In genomic region chr6:49606696-49607390, GRCh38 we compare ENCODE assay signal across 9 cellular contexts. TPM values are rescaled to one million over a fixed set of nuclear protein-coding genes. Genes with fewer than 3 reads are reported as not detected.
DNase-seq lines count a peak whose midpoint lies in the region; ATAC-seq, FAIRE-seq and TF ChIP-seq lines count a peak whose summit lies in the region.
"Had no signal": no experiment of that assay in that cellular context is flagged by ENCODE, and none has a peak within 500 bp of the region (broad histone marks: within the 10 kb centered on the region; RNA-seq: fewer than 3 reads in every experiment).

No MANE protein-coding gene starts in this region.

- SMC1A ChIA-PET in GM12878 (lab: Charles Lee; ENCODE audit: uncharacterized antibody, unreplicated experiment): interaction anchor here (0.6 to 1.7 kb wide), 5 partner anchors 72 to 222 kb away, joined by 3 to 10 read pairs (median 3); no protein-coding TSS in a partner anchor

- in situ Hi-C loops in GM12878 (cut with MboI): loop anchor here (5.0 kb wide), 1 partner anchor 80 kb away; no protein-coding TSS in a partner anchor

- no peak overlapping the region for H3K27ac ChIP-seq in GM12878 (ENCODE audit: control insufficient read depth, insufficient read depth)
- no peak overlapping the region for H3K27ac ChIP-seq in stomach

- H3K4me1 ChIP-seq in GM12878 (ENCODE audit: control insufficient read depth, insufficient read depth, low read length): no peaks in the 10 kb centered on the region
- no peaks in the 10 kb centered on the region for H3K4me1 ChIP-seq in stomach

- H3K9me3 ChIP-seq in GM12878 (replicated peaks; ENCODE audit: control insufficient read depth, insufficient read depth, low read length) (no peaks in the 10 kb centered on the region), stomach (no peaks in the 10 kb centered on the region)

- RAD21 ChIA-PET in GM12878 (lab: Charles Lee; ENCODE audit: unreplicated experiment): interaction anchor here (0.7 to 3.3 kb wide), 2 partner anchors 54 to 74 kb away, joined by 3 to 14 read pairs; no protein-coding TSS in a partner anchor

- no peak overlapping the region for H3K9ac ChIP-seq in GM12878 (ENCODE audit: control insufficient read depth, insufficient read depth, low read length)

- DNase-seq in Right ventricle myocardium superior (no peak), cardiac septum (ENCODE audit: low spot score) (no peak), HUDEP-2 (lab: John Stamatoyannopoulos, UW; ENCODE audit: unreplicated experiment in 76 of 76) (peak in 49 of 76 experiments; percentile 10 to 90 (median 71)), NCI-H82 treated with DMSO at 0.1 percent for 48 hours (lab: John Stamatoyannopoulos, UW; ENCODE audit: unreplicated experiment) (peak; percentile 85), GM12878 (ENCODE audit: low read depth, low spot score) (peak; percentile 11), iPS-NIHi7 (ENCODE audit: extremely low spot score) (peak; percentile 80), stomach (no peak)
- DNase-seq: naive B cell had no signal

- no peak overlapping the region for H3K4me2 ChIP-seq in GM12878 (ENCODE audit: control insufficient read depth, insufficient read depth)

- TF ChIP-seq POLR2A in GM12878 (IDR thresholded peaks at IDR 0.05; ENCODE audit: low read depth, low read length): no peak
- no peak for TF ChIP-seq POLR2A in stomach (IDR thresholded peaks at IDR 0.05)

- FAIRE-seq in GM12878 (lab: Jason Lieb, UNC): peak; percentile 88

- H2AFZ ChIP-seq in GM12878 (ENCODE audit: control insufficient read depth, low read depth, low read length): no peak overlapping the region

- H3K4me3 ChIP-seq in GM12878: no peak overlapping the region
- H3K4me3 ChIP-seq in stomach: no peak overlapping the region

- peak; percentile 70 for TF ChIP-seq RAD21 in GM12878 (IDR thresholded peaks at IDR 0.05; ENCODE audit: insufficient read depth, low read depth, low read length)

- CTCF ChIA-PET in GM12878 (lab: Yijun Ruan, JAX): interaction anchor here (1.0 to 9.8 kb wide), 9 partner anchors 11 to 243 kb away, joined by 3 to 98 read pairs (median 5); no protein-coding TSS in a partner anchor

- no peaks in the 10 kb centered on the region for H4K20me1 ChIP-seq in GM12878 (ENCODE audit: control insufficient read depth, insufficient read depth)

- no peaks in the 10 kb centered on the region for H3K79me2 ChIP-seq in GM12878 (ENCODE audit: control insufficient read depth, insufficient read depth, low read length)

- WGBS in GM12878 (ENCODE audit: insufficient coverage, insufficient replicate concordance, low lambda C conversion rate, missing lambda C conversion rate): 17% methylated on average over 5 of the region's 5 CpGs
- 38 to 51% (median 45%) methylated on average over 5 of the region's 5 CpGs for WGBS in stomach, 5 donors

- ATAC-seq in Right ventricle myocardium superior (ENCODE audit: poor library complexity) (peak; percentile 62), GM21723 (IDR thresholded peaks at IDR 0.05; ENCODE audit: unreplicated experiment) (peak; percentile 97), GM12878 (peak; percentile 75)

- no TSS peak for BruUV-seq in GM12878 (replicated peaks; lab: Mats Ljungman, UMichigan)

- H3K27me3 ChIP-seq in GM12878 (replicated peaks in 1 of 2; ENCODE audit: control insufficient read depth in 2 of 2, insufficient read depth in 2 of 2, low read length in 1 of 2) (no peaks in the 10 kb centered on the region), stomach (peaks cover 0 to 3% (median 0%) of the 10 kb centered on the region in 3 donors)

- TF ChIP-seq CTCF in GM12878 (IDR thresholded peaks at IDR 0.05 in 2 of 3, conservative IDR thresholded peaks at IDR 0.05 in 1 of 3; ENCODE audit: control insufficient read depth in 2 of 3, extremely low read depth in 1 of 3, insufficient read depth in 1 of 3, low read depth in 3 of 3, low read length in 3 of 3) (peak; percentile 80 to 89 (median 80)), stomach (IDR thresholded peaks at IDR 0.05) (peak in 5 of 7 experiments; percentile 69 to 76 (median 71))

- no peak for TF ChIP-seq EP300 in GM12878 (IDR thresholded peaks at IDR 0.05; ENCODE audit: borderline replicate concordance in 1 of 2, control insufficient read depth in 1 of 2, low read depth in 2 of 2, low read length in 2 of 2)
- TF ChIP-seq EP300 in stomach (IDR thresholded peaks at IDR 0.05): no peak

- H3K36me3 ChIP-seq in GM12878 (ENCODE audit: control insufficient read depth in 2 of 2, insufficient read depth in 2 of 2, low read length in 1 of 2) (no peaks in the 10 kb centered on the region), stomach (no peaks in the 10 kb centered on the region)

- POLR2A ChIA-PET in GM12878 (lab: Charles Lee): no interaction called here

- intact Hi-C loops in Right ventricle myocardium superior (cut with DNase I): no loop called here
- intact Hi-C loops in cardiac septum (cut with DNase I): loop anchor here (5.0 kb wide), 1 partner anchor 70 kb away; no protein-coding TSS in a partner anchor
- intact Hi-C loops in GM12878 (cut with micrococcal nuclease; ENCODE audit: unreplicated experiment): loop anchor here (1.0 kb wide), 1 partner anchor 75 kb away; no protein-coding TSS in a partner anchor
- intact Hi-C loops in stomach (cut with DNase I; ENCODE audit: low total_unique reads): loop anchor here (10.0 kb wide), 1 partner anchor 82 kb away; no protein-coding TSS in a partner anchor

TF ChIP-seq in GM12878, 131 proteins besides CTCF, POLR2A, EP300 and RAD21 (continues in another document):
- TF ChIP-seq NFXL1 (IDR thresholded peaks at IDR 0.05; ENCODE audit: borderline replicate concordance) (no peak), STAT1 (conservative IDR thresholded peaks at IDR 0.05) (no peak), TBL1XR1 (IDR thresholded peaks at IDR 0.05; ENCODE audit: low read depth, low read length) (no peak), ZNF24 (IDR thresholded peaks at IDR 0.05) (no peak), WRNIP1 (IDR thresholded peaks at IDR 0.05; ENCODE audit: borderline replicate concordance, low read depth, low read length) (0 out of 2 replicates have a peak, but pooled peaks have one; percentile 31)
- TF ChIP-seq, protein P1, sequence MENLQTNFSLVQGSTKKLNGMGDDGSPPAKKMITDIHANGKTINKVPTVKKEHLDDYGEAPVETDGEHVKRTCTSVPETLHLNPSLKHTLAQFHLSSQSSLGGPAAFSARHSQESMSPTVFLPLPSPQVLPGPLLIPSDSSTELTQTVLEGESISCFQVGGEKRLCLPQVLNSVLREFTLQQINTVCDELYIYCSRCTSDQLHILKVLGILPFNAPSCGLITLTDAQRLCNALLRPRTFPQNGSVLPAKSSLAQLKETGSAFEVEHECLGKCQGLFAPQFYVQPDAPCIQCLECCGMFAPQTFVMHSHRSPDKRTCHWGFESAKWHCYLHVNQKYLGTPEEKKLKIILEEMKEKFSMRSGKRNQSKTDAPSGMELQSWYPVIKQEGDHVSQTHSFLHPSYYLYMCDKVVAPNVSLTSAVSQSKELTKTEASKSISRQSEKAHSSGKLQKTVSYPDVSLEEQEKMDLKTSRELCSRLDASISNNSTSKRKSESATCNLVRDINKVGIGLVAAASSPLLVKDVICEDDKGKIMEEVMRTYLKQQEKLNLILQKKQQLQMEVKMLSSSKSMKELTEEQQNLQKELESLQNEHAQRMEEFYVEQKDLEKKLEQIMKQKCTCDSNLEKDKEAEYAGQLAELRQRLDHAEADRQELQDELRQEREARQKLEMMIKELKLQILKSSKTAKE (IDR thresholded peaks at IDR 0.05; ENCODE audit: low read depth, poor library complexity, severe bottlenecking): no peak

RNA-seq across cellular contexts. Expression of gene RHAG, which starts 29.8 kb away (rescaled TPM):
- 0.62 TPM for total RNA-seq in Right ventricle myocardium superior
- not detected for total RNA-seq in cardiac septum
- total RNA-seq in GM12878 (2013; cell fraction: nucleolus; rRNA removed): not detected in 2 replicates
- total RNA-seq in GM12878 (2014; rRNA removed): not detected in 2 replicates
- total RNA-seq in GM12878 (2014; rRNA removed; fragmentation: Illumina TruSeq; extraction: Trizol): not detected in 2 replicates
- total RNA-seq in GM12878 (2021): 0.18 and 0.32 TPM in 2 replicates
- polyA plus RNA-seq in GM12878 (2011; ENCODE audit: low read depth): not detected
- 0.04 TPM in 1 of 2 replicates, not detected in the other for polyA plus RNA-seq in GM12878 (2011; rRNA removed)
- polyA plus RNA-seq in GM12878 (2011; cell fraction: cytosol; rRNA removed): 0.05 TPM in 1 of 2 replicates, not detected in the other
- polyA plus RNA-seq in GM12878 (2011; cell fraction: nucleus; rRNA removed): 0.15 TPM in 1 of 2 replicates, not detected in the other
- polyA plus RNA-seq in GM12878 (2012): not detected in 2 replicates
- not detected in 2 replicates for polyA plus RNA-seq in GM12878 (2014; fragmentation: Illumina TruSeq; extraction: Trizol)
- polyA plus RNA-seq in GM12878 (2014; fragmentation: Nextera tagmentation; extraction: Ambion mirVana): under 1 TPM; 0.08 to 0.11 TPM
- 0.06 TPM in 1 of 2 replicates, not detected in the other for polyA plus RNA-seq in GM12878 (2014; rRNA removed)
- not detected for polyA plus RNA-seq in GM12878 (2016; fragmentation: Nextera tagmentation; extraction: Ambion mirVana)
- polyA minus RNA-seq in GM12878 (2011; rRNA and poly(A)+ RNA removed): 0.51 TPM in 1 of 2 replicates, not detected in the other
- 0.52 TPM in 1 of 2 replicates, not detected in the other for polyA minus RNA-seq in GM12878 (2011; cell fraction: cytosol; rRNA and poly(A)+ RNA removed)
- polyA minus RNA-seq in GM12878 (2011; cell fraction: nucleus; rRNA and poly(A)+ RNA removed): not detected in 2 replicates
- total RNA-seq in stomach: under 1 TPM in 2 of 5 donors, not detected in 3; 0.43 to 0.92 TPM
- under 1 TPM in 2 of 3 donors, not detected in 1; 0.08 to 0.19 TPM for polyA plus RNA-seq in stomach

RNA-seq across cellular contexts. Expression of gene C6orf141, which starts 56.4 kb away (rescaled TPM):
- not detected for total RNA-seq in Right ventricle myocardium superior
- 0.38 TPM for total RNA-seq in cardiac septum
- total RNA-seq in GM12878 (2013; cell fraction: nucleolus; rRNA removed): not detected in 2 replicates
- total RNA-seq in GM12878 (2014; rRNA removed): not detected in 2 replicates
- not detected in 2 replicates for total RNA-seq in GM12878 (2014; rRNA removed; fragmentation: Illumina TruSeq; extraction: Trizol)
- not detected in 2 replicates for total RNA-seq in GM12878 (2021)
- polyA plus RNA-seq in GM12878 (2011; ENCODE audit: low read depth): not detected
- polyA plus RNA-seq in GM12878 (2011; rRNA removed): 0.05 TPM in 1 of 2 replicates, not detected in the other
- polyA plus RNA-seq in GM12878 (2011; cell fraction: cytosol; rRNA removed): 0.07 TPM in 1 of 2 replicates, not detected in the other
- polyA plus RNA-seq in GM12878 (2011; cell fraction: nucleus; rRNA removed): 0.07 TPM in 1 of 2 replicates, not detected in the other
- polyA plus RNA-seq in GM12878 (2012): not detected in 2 replicates
- polyA plus RNA-seq in GM12878 (2014; fragmentation: Illumina TruSeq; extraction: Trizol): not detected in 2 replicates
- not detected for polyA plus RNA-seq in GM12878 (2014; fragmentation: Nextera tagmentation; extraction: Ambion mirVana)
- polyA plus RNA-seq in GM12878 (2014; rRNA removed): 0.19 TPM in 1 of 2 replicates, not detected in the other
- not detected for polyA plus RNA-seq in GM12878 (2016; fragmentation: Nextera tagmentation; extraction: Ambion mirVana)
- polyA minus RNA-seq in GM12878 (2011; rRNA and poly(A)+ RNA removed): not detected in 2 replicates
- polyA minus RNA-seq in GM12878 (2011; cell fraction: cytosol; rRNA and poly(A)+ RNA removed): not detected in 2 replicates
- polyA minus RNA-seq in GM12878 (2011; cell fraction: nucleus; rRNA and poly(A)+ RNA removed): not detected in 2 replicates
- total RNA-seq in stomach: 10 to 100 TPM in 3 of 5 donors, 1 to 10 TPM in 1, not detected in 1; 6.2 to 29.8 (median 23.8) TPM
- polyA plus RNA-seq in stomach: 1 to 10 TPM in 2 of 3 donors, under 1 TPM in 1; 0.81 to 9.2 (median 4.5) TPM

Comparison
In these comparisons a context has a peak if more than half of its experiments do, and no peak if none do; other contexts are left out.
1. DNase-seq: peak in HUDEP-2 (49 of 76), NCI-H82 treated with DMSO at 0.1 percent for 48 hours (single experiment), GM12878 (single experiment) and iPS-NIHi7 (single experiment); none in Right ventricle myocardium superior (single experiment), cardiac septum (single experiment) and stomach (single experiment).
2. Peak in every context shown above with its lines, with median percentiles within 50 percentile points of each other: ATAC-seq.